ENCODE assay signal across 1 cellular context in genomic region chr7:131139462-131139861, GRCh38.
TF ChIP-seq lines count a peak whose summit lies in the region.

No MANE protein-coding gene starts in this region.

TF ChIP-seq in HepG2, 621 proteins besides CTCF, POLR2A, EP300 and RAD21:
- TF ChIP-seq TFDP2 (CRISPR knock-in tag; IDR thresholded peaks at IDR 0.05): no peak
- no peak for TF ChIP-seq NFATC3 (CRISPR knock-in tag; IDR thresholded peaks at IDR 0.05)
- no peak for TF ChIP-seq MATR3 (CRISPR knock-in tag; IDR thresholded peaks at IDR 0.05)
- no peak for TF ChIP-seq PLRG1 (conservative IDR thresholded peaks at IDR 0.05)
- no peak for TF ChIP-seq NPAS2 (CRISPR knock-in tag; IDR thresholded peaks at IDR 0.05; ENCODE audit: borderline replicate concordance)
